Comparison of ENCODE assay signal across 9 cellular contexts in the genomic region with DNA sequence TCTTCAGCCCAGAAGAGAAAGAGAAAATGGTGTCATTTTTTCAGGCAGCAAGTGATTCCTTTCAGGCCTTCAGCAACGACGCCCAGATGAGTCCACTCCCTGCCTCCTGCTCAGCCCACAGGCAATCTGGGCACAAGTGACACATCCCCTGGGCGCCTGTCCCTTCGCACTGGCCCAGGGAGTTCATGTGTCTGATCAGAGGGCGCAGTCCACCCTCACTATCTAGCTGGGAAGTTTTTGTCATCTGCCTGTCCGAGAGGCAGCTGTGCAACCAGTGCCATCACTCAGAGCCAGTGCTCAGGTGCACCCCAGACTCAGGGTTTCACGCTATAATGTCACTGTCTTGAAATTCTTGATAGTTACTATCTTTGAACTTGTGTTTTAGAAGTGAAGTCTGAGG. TPM values are rescaled to one million over a fixed set of nuclear protein-coding genes. Genes with fewer than 3 reads are reported as not detected.
A peak's percentile ranks its signal among the peaks of the same experiment; 100 is the strongest.
DNase-seq lines count a peak whose midpoint lies in the region; FAIRE-seq and TF ChIP-seq lines count a peak whose summit lies in the region.
"Had no signal": no experiment of that assay in that cellular context is flagged by ENCODE, and none has a peak within 500 bp of the region (broad histone marks: within the 10 kb centered on the region; RNA-seq: fewer than 3 reads in every experiment).

No MANE protein-coding gene starts in this region.

- H3K4me3 Mint-ChIP-seq in CD8-positive, alpha-beta memory T cell: peak overlapping the region; percentile 50 to 87 (median 68)
- peak overlapping the region; percentile 57 for H3K4me3 Mint-ChIP-seq in progenitor cell of endocrine pancreas (ENCODE audit: low read depth)

- peak in 1 of 5 donors; percentile 42 for DNase-seq in CD8-positive, alpha-beta memory T cell
- DNase-seq in RWPE1 (ENCODE audit: low spot score) (no peak), esophagus squamous epithelium (lab: John Stamatoyannopoulos, UW) (no peak), progenitor cell of endocrine pancreas (ENCODE audit: low spot score, unreplicated experiment) (no peak), glomerular visceral epithelial cell (ENCODE audit: extremely low spot score) (no peak), NCI-H2196 treated with DMSO at 0.1 percent for 48 hours (lab: John Stamatoyannopoulos, UW; ENCODE audit: unreplicated experiment) (no peak), urothelium cell line (ENCODE audit: low spot score) (no peak)
- DNase-seq in effector CD8-positive, alpha-beta T cell (lab: John Stamatoyannopoulos, UW): no peak

- peaks cover 10% of the 10 kb centered on the region for H3K4me1 ChIP-seq in CD8-positive, alpha-beta memory T cell (ENCODE audit: insufficient read depth, low read length)
- peaks cover 0 to 39% (median 0%) of the 10 kb centered on the region in 3 donors for H3K4me1 ChIP-seq in esophagus squamous epithelium

- CTCF ChIA-PET in CD8-positive, alpha-beta memory T cell (lab: Charles Lee): no interaction called here
- CTCF ChIA-PET in RWPE1 (lab: Yijun Ruan, JAX): interaction anchor here (0.7 kb wide), 1 partner anchor 77 kb away, joined by 4 read pairs; no protein-coding TSS in a partner anchor

- H3K27ac ChIP-seq in CD8-positive, alpha-beta memory T cell (ENCODE audit: low read depth, low read length): peak overlapping the region; percentile 59
- H3K27ac ChIP-seq in RWPE1 (peak overlapping the region; percentile 82), esophagus squamous epithelium (peak overlapping the region; percentile 88 to 94 (median 90))

- WGBS in esophagus squamous epithelium, 2 donors: 64 to 73% methylated on average over 2 to 5 of the region's 7 CpGs

- TF ChIP-seq CTCF in RWPE1 (conservative IDR thresholded peaks at IDR 0.05; ENCODE audit: low read depth): no peak
- TF ChIP-seq CTCF in esophagus squamous epithelium (IDR thresholded peaks at IDR 0.05): no peak
- no peak for TF ChIP-seq CTCF in progenitor cell of endocrine pancreas (IDR thresholded peaks at IDR 0.05; ENCODE audit: unreplicated experiment)

- no peaks in the 10 kb centered on the region for H3K36me3 ChIP-seq in CD8-positive, alpha-beta memory T cell (ENCODE audit: insufficient read depth, low read length)
- H3K36me3 ChIP-seq in esophagus squamous epithelium: no peaks in the 10 kb centered on the region

- no peaks in the 10 kb centered on the region for H3K27me3 ChIP-seq in CD8-positive, alpha-beta memory T cell (ENCODE audit: insufficient read depth, low read length, poor library complexity, severe bottlenecking)
- no peaks in the 10 kb centered on the region for H3K27me3 ChIP-seq in esophagus squamous epithelium

- no peaks in the 10 kb centered on the region for H3K9me3 ChIP-seq in CD8-positive, alpha-beta memory T cell (ENCODE audit: low read length)
- peaks cover 0 to 3% (median 0%) of the 10 kb centered on the region in 3 donors for H3K9me3 ChIP-seq in esophagus squamous epithelium

- no peak for FAIRE-seq in urothelium cell line (lab: Jason Lieb, UNC)
- FAIRE-seq: islet of Langerhans had no signal

- peaks cover 10 to 11% (median 10%) of the 10 kb centered on the region in 3 donors for H3K4me1 Mint-ChIP-seq in CD8-positive, alpha-beta memory T cell
- H3K4me1 Mint-ChIP-seq in progenitor cell of endocrine pancreas (ENCODE audit: low read depth): peaks cover 29% of the 10 kb centered on the region

- H3K4me3 ChIP-seq in CD8-positive, alpha-beta memory T cell (ENCODE audit: low read length): no peak overlapping the region
- H3K4me3 ChIP-seq in esophagus squamous epithelium: no peak overlapping the region

- POLR2A ChIA-PET in CD8-positive, alpha-beta memory T cell (lab: Charles Lee): no interaction called here
- POLR2A ChIA-PET in RWPE1 (lab: Yijun Ruan, JAX; ENCODE audit: low non-redundant PET): no interaction called here

- H3K27ac Mint-ChIP-seq in CD8-positive, alpha-beta memory T cell: peak overlapping the region in 1 of 8 donors; percentile 23
- H3K27ac Mint-ChIP-seq in progenitor cell of endocrine pancreas: peak overlapping the region; percentile 85

- H3K36me3 Mint-ChIP-seq in CD8-positive, alpha-beta memory T cell: peaks cover 0 to 5% (median 2%) of the 10 kb centered on the region in 3 donors
- peaks cover 8% of the 10 kb centered on the region for H3K36me3 Mint-ChIP-seq in progenitor cell of endocrine pancreas (ENCODE audit: insufficient read depth)

- H3K27me3 Mint-ChIP-seq in CD8-positive, alpha-beta memory T cell: peaks cover 0 to 2% of the 10 kb centered on the region in 2 donors
- H3K27me3 Mint-ChIP-seq in progenitor cell of endocrine pancreas: peaks cover 7% of the 10 kb centered on the region

- no peak for TF ChIP-seq POLR2A in esophagus squamous epithelium (IDR thresholded peaks at IDR 0.05)

- intact Hi-C loops in esophagus squamous epithelium (cut with DNase I): no loop called here

- H3K9me3 Mint-ChIP-seq in CD8-positive, alpha-beta memory T cell: peaks cover 0 to 2% (median 0%) of the 10 kb centered on the region in 5 donors
- no peaks in the 10 kb centered on the region for H3K9me3 Mint-ChIP-seq in progenitor cell of endocrine pancreas (ENCODE audit: low read depth)

RNA-seq across cellular contexts. Expression of a gene that starts 1.4 kb away (rescaled TPM):
- total RNA-seq in CD8-positive, alpha-beta memory T cell: under 1 TPM; 0.20 TPM
- 0.08 TPM for polyA plus RNA-seq in CD8-positive, alpha-beta memory T cell
- 1 to 10 TPM in 2 of 4 donors, under 1 TPM in 2; 0.21 to 1.9 (median 1.2) TPM for total RNA-seq in esophagus squamous epithelium
- 18.0 and 18.7 TPM in 2 replicates for total RNA-seq in progenitor cell of endocrine pancreas
